In genomic region chr3:115834068-115834467, GRCh38 we compare ENCODE assay signal across 13 cellular contexts.
DNase-seq lines count a peak whose midpoint lies in the region; ATAC-seq and TF ChIP-seq lines count a peak whose summit lies in the region.
"Had no signal": no experiment of that assay in that cellular context is flagged by ENCODE, and none has a peak within 500 bp of the region (broad histone marks: within the 10 kb centered on the region; RNA-seq: fewer than 3 reads in every experiment).

No MANE protein-coding gene starts in this region.

- no peaks in the 10 kb centered on the region for H3K36me3 ChIP-seq in GM23248 (ENCODE audit: low read depth)
- H3K36me3 ChIP-seq: cardiac muscle cell, thyroid gland had no signal

- peak overlapping the region; percentile 2; the same call in 1 of the 2 replicates for H3K27ac ChIP-seq in GM23248
- no peak overlapping the region for H3K27ac ChIP-seq in caudate nucleus (ENCODE audit: low read depth, low read length)
- H3K27ac ChIP-seq: cardiac muscle cell, thyroid gland had no signal

- in situ Hi-C loops in GM23248 (cut with MboI) = no loop called here

- H3K9me2 ChIP-seq in GM23248 (ENCODE audit: insufficient read depth) = no peaks in the 10 kb centered on the region

- H3K79me2 ChIP-seq in GM23248 (ENCODE audit: insufficient read depth) = no peaks in the 10 kb centered on the region

- WGBS in GM23248 (ENCODE audit: low coverage in 1 of 2, low lambda C conversion rate in 2 of 2, missing lambda C conversion rate in 2 of 2), 2 experiments = 46 to 47% methylated on average over 1 of the region's 1 CpG

- H4K20me1 ChIP-seq in GM23248 (ENCODE audit: insufficient read depth) = no peaks in the 10 kb centered on the region

- H2AFZ ChIP-seq in GM23248 = no peak overlapping the region

- no peak overlapping the region for H3K9ac ChIP-seq in GM23248

- H3K27me3 ChIP-seq in GM23248 (replicated peaks; ENCODE audit: insufficient read depth) = no peaks in the 10 kb centered on the region
- H3K27me3 ChIP-seq: cardiac muscle cell, thyroid gland had no signal

- H3K9me3 ChIP-seq in GM23248 (ENCODE audit: low read depth) = no peaks in the 10 kb centered on the region
- H3K9me3 ChIP-seq: thyroid gland had no signal

- H3K4me3 ChIP-seq in GM23248 = peak overlapping the region; percentile 31
- no peak overlapping the region for H3K4me3 ChIP-seq in fibroblast of the aortic adventitia (ENCODE audit: low read depth, low read length)
- H3K4me3 ChIP-seq: cardiac muscle cell, thyroid gland had no signal

- H3F3A ChIP-seq in GM23248 (ENCODE audit: insufficient read depth) = peaks cover 10% of the 10 kb centered on the region; the same call in 1 of the 2 replicates

- DNase-seq in GM23248 = peak; percentile 88
- DNase-seq in fibroblast of the aortic adventitia (ENCODE audit: low read depth) = peak; percentile 72
- peak; percentile 77 for DNase-seq in stromal cell of bone marrow (ENCODE audit: low read depth)
- no peak for DNase-seq in caudate nucleus (lab: John Stamatoyannopoulos, UW)
- DNase-seq in SIG-M5 (lab: John Stamatoyannopoulos, UW) = no peak
- DNase-seq: GF-D8; natural killer cell; NCI-H1048; stimulated activated CD4-positive, alpha-beta T cell treated with anti-CD3 and anti-CD28 coated beads, Interleukin-2, amount 100 ng/mL, for 24 hours; thyroid gland had no signal

- H3K4me1 ChIP-seq in GM23248 (ENCODE audit: insufficient read depth) = peaks cover 18% of the 10 kb centered on the region

- ATAC-seq in SK-N-SH treated with all-trans-retinoic acid at 6 μM for 48 hours = peak; percentile 76
- no peak for ATAC-seq in HG02798 (IDR thresholded peaks at IDR 0.05; ENCODE audit: poor library complexity, unreplicated experiment)
- ATAC-seq: natural killer cell had no signal

- no peak for TF ChIP-seq CTCF in fibroblast of the aortic adventitia (IDR thresholded peaks at IDR 0.05; ENCODE audit: insufficient read depth, low read length)

- peak overlapping the region; percentile 68 for H3K4me2 ChIP-seq in GM23248 (ENCODE audit: unreplicated experiment)

TF ChIP-seq in SK-N-SH treated with all-trans-retinoic acid at 6 μM for 48 hours, 23 proteins besides CTCF, POLR2A, EP300 and RAD21:
- peak; percentile 24; the same call in 1 of the 2 replicates for TF ChIP-seq ISL1 (CRISPR knock-in tag; IDR thresholded peaks at IDR 0.05)
- no peak for TF ChIP-seq ZNF8 (CRISPR knock-in tag; IDR thresholded peaks at IDR 0.05)
- TF ChIP-seq CSDC2 (CRISPR knock-in tag; IDR thresholded peaks at IDR 0.05) = no peak
- TF ChIP-seq, protein P1, sequence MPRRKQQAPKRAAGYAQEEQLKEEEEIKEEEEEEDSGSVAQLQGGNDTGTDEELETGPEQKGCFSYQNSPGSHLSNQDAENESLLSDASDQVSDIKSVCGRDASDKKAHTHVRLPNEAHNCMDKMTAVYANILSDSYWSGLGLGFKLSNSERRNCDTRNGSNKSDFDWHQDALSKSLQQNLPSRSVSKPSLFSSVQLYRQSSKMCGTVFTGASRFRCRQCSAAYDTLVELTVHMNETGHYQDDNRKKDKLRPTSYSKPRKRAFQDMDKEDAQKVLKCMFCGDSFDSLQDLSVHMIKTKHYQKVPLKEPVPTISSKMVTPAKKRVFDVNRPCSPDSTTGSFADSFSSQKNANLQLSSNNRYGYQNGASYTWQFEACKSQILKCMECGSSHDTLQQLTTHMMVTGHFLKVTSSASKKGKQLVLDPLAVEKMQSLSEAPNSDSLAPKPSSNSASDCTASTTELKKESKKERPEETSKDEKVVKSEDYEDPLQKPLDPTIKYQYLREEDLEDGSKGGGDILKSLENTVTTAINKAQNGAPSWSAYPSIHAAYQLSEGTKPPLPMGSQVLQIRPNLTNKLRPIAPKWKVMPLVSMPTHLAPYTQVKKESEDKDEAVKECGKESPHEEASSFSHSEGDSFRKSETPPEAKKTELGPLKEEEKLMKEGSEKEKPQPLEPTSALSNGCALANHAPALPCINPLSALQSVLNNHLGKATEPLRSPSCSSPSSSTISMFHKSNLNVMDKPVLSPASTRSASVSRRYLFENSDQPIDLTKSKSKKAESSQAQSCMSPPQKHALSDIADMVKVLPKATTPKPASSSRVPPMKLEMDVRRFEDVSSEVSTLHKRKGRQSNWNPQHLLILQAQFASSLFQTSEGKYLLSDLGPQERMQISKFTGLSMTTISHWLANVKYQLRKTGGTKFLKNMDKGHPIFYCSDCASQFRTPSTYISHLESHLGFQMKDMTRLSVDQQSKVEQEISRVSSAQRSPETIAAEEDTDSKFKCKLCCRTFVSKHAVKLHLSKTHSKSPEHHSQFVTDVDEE (CRISPR knock-in tag; IDR thresholded peaks at IDR 0.05) = no peak

Comparison
In these comparisons a context has a peak if more than half of its experiments do, and no peak if none do; other contexts are left out.
1. DNase-seq: peak in GM23248 (single experiment), fibroblast of the aortic adventitia (single experiment) and stromal cell of bone marrow (single experiment); none in caudate nucleus (0 of 61) and SIG-M5 (single experiment).